Comparison of ENCODE assay signal across 15 cellular contexts in genomic region chr4:140236649-140237160, GRCh38.
A peak's percentile ranks its signal among the peaks of the same experiment; 100 is the strongest.
DNase-seq lines count a peak whose midpoint lies in the region; ATAC-seq, FAIRE-seq and TF ChIP-seq lines count a peak whose summit lies in the region.
"Had no signal": no experiment of that assay in that cellular context is flagged by ENCODE, and none has a peak within 500 bp of the region (broad histone marks: within the 10 kb centered on the region; RNA-seq: fewer than 3 reads in every experiment).

No MANE protein-coding gene starts in this region.

- H4K91ac ChIP-seq in H1 (replicated peaks; ENCODE audit: insufficient read length, low read length): peak overlapping the region; percentile 53

- no peak overlapping the region for H4K5ac ChIP-seq in H1 (ENCODE audit: insufficient read length, low read depth, low read length)

- FAIRE-seq in H1 (lab: Jason Lieb, UNC): no peak

- no peaks in the 10 kb centered on the region for H3K36me3 ChIP-seq in heart left ventricle
- H3K36me3 ChIP-seq in H1 (ENCODE audit: control insufficient read depth in 2 of 4, insufficient read depth in 4 of 4, low read length in 3 of 4): no peaks in the 10 kb centered on the region
- no peaks in the 10 kb centered on the region for H3K36me3 ChIP-seq in upper lobe of right lung
- no peaks in the 10 kb centered on the region for H3K36me3 ChIP-seq in H7 (replicated peaks; ENCODE audit: control insufficient read depth, insufficient read depth, low read length)
- H3K36me3 ChIP-seq: adrenal gland, neutrophil had no signal

- TF ChIP-seq CTCF in heart left ventricle (IDR thresholded peaks at IDR 0.05): no peak
- TF ChIP-seq CTCF in H1 (IDR thresholded peaks at IDR 0.05; ENCODE audit: control extremely low read depth in 1 of 3, insufficient read depth in 1 of 3, low read depth in 1 of 3, low read length in 3 of 3): no peak
- no peak for TF ChIP-seq CTCF in nephron (IDR thresholded peaks at IDR 0.05; ENCODE audit: unreplicated experiment in 3 of 3)
- TF ChIP-seq CTCF in upper lobe of right lung (IDR thresholded peaks at IDR 0.05): no peak

- no peak overlapping the region for H2BK5ac ChIP-seq in H1 (ENCODE audit: low read depth, low read length)

- H3K18ac ChIP-seq in H1 (ENCODE audit: extremely low read depth, low read length): 0 out of 2 replicates have a peak overlapping the region, but pooled peaks have one; percentile 13

- no peak overlapping the region for H3K14ac ChIP-seq in H1 (ENCODE audit: insufficient read length)

- POLR2A ChIA-PET in H1 (lab: Charles Lee; ENCODE audit: partially characterized antibody): interaction anchor here (1.5 to 4.2 kb wide), 5 partner anchors 9 to 190 kb away, joined by 4 to 25 read pairs (median 18); no protein-coding TSS in a partner anchor

- no peak for TF ChIP-seq RAD21 in H1 (IDR thresholded peaks at IDR 0.05 in 1 of 2, conservative IDR thresholded peaks at IDR 0.05 in 1 of 2; ENCODE audit: low read depth in 2 of 2, low read length in 2 of 2)

- no peak for TF ChIP-seq EP300 in H1 (IDR thresholded peaks at IDR 0.05; ENCODE audit: borderline replicate concordance in 1 of 2, low read depth in 2 of 2, low read length in 2 of 2)

- no peaks in the 10 kb centered on the region for H3K36me3 Mint-ChIP-seq in nephron (ENCODE audit: low read depth)

- no peaks in the 10 kb centered on the region for H3K79me2 ChIP-seq in H1 (ENCODE audit: control insufficient read depth in 1 of 2, insufficient read depth in 2 of 2, low read length in 2 of 2)

- H4K8ac ChIP-seq in H1 (ENCODE audit: extremely low read depth, insufficient read depth, low read length): no peak overlapping the region

- H3K27ac ChIP-seq in heart left ventricle (peak overlapping the region in 10 of 12 donors; percentile 79 to 92 (median 86)), H1 (ENCODE audit: low read depth, low read length) (no peak overlapping the region), upper lobe of right lung (peak overlapping the region; percentile 74)

- no peak overlapping the region; the same call in 1 of the 2 replicates for H2BK12ac ChIP-seq in H1 (ENCODE audit: low read depth, low read length)

- CTCF ChIA-PET in H1 (lab: Charles Lee; ENCODE audit: partially characterized antibody): interaction anchor here (1.5 to 2.7 kb wide), 7 partner anchors 10 to 429 kb away, joined by 3 to 9 read pairs (median 5); no protein-coding TSS in a partner anchor

- H3K9me3 ChIP-seq in heart left ventricle (no peaks in the 10 kb centered on the region), H1 (ENCODE audit: insufficient read depth in 2 of 2, low read depth in 1 of 2, low read length in 1 of 2) (no peaks in the 10 kb centered on the region), upper lobe of right lung (no peaks in the 10 kb centered on the region)
- H3K9me3 ChIP-seq: adrenal gland, neutrophil had no signal

- no peak overlapping the region; a peak in 1 of 7 replicates for H3K9ac ChIP-seq in H1 (replicated peaks in 1 of 4; ENCODE audit: extremely low read depth in 1 of 4, low read depth in 3 of 4, low read length in 3 of 4)

- no peaks in the 10 kb centered on the region for H3K9me3 Mint-ChIP-seq in nephron

- no peak overlapping the region for H3K4ac ChIP-seq in H1 (replicated peaks; ENCODE audit: insufficient read length, low read depth, low read length)

- WGBS in heart left ventricle, 4 donors: 70 to 79% (median 73%) methylated on average over 8 of the region's 8 CpGs
- WGBS in H1 (ENCODE audit: extremely low coverage in 1 of 2, insufficient coverage in 1 of 2, insufficient read length in 1 of 2, insufficient replicate concordance in 2 of 2, low coverage in 1 of 2, low lambda C conversion rate in 2 of 2, missing lambda C conversion rate in 1 of 2), 2 experiments: 85% methylated on average over 8 of the region's 8 CpGs; no CpG with 5 or more reads in 1 of the 2 experiments

- H3K4me1 ChIP-seq in heart left ventricle (peaks cover 0 to 33% (median 26%) of the 10 kb centered on the region in 12 donors), H1 (replicated peaks in 1 of 4; ENCODE audit: control insufficient read depth in 3 of 4, insufficient read depth in 4 of 4, low read length in 3 of 4) (peaks cover 17 to 25% (median 25%) of the 10 kb centered on the region in 4 experiments), upper lobe of right lung (peaks cover 25% of the 10 kb centered on the region)

- no peak overlapping the region for H3K56ac ChIP-seq in H1 (replicated peaks; ENCODE audit: insufficient read length, low read depth, low read length)

- H3K4me2 ChIP-seq in H1 (ENCODE audit: insufficient read depth in 1 of 2, low read depth in 2 of 2, low read length in 2 of 2): peak overlapping the region in 1 of 2 experiments; percentile 72; a peak in 1 of 4 replicates

- no peak overlapping the region for H2AK5ac ChIP-seq in H1 (ENCODE audit: low read depth, low read length)

- peak overlapping the region; percentile 76; the same call in 1 of the 2 replicates for H2BK20ac ChIP-seq in H1 (ENCODE audit: low read length)

- H3K27me3 Mint-ChIP-seq in nephron (ENCODE audit: low read depth): no peaks in the 10 kb centered on the region

- DNase-seq in heart left ventricle: no peak
- DNase-seq in Right ventricle myocardium inferior (ENCODE audit: missing footprints): no peak
- DNase-seq in H1 (ENCODE audit: low read depth in 1 of 2, low spot score in 2 of 2): no peak
- DNase-seq in upper lobe of right lung: no peak
- DNase-seq in NCI-H1048 (lab: John Stamatoyannopoulos, UW): no peak
- DNase-seq in H7: no peak
- DNase-seq: adrenal gland; NCI-H2171; stimulated activated CD4-positive, alpha-beta T cell treated with anti-CD3 and anti-CD28 coated beads, Interleukin-4, amount 100 ng/mL, for 24 hours; T-helper 9 cell had no signal

- peak overlapping the region; percentile 31 for H2BK120ac ChIP-seq in H1 (replicated peaks; ENCODE audit: low read depth, low read length)

- no peaks in the 10 kb centered on the region for H4K20me1 ChIP-seq in H1 (replicated peaks in 1 of 2; ENCODE audit: control insufficient read depth in 1 of 2, insufficient read depth in 2 of 2, low read length in 2 of 2)

- no peak overlapping the region for H3K23ac ChIP-seq in H1 (ENCODE audit: insufficient read length)

- H3K4me3 ChIP-seq in heart left ventricle (peak overlapping the region in 2 of 12 donors; percentile 33 to 37), H1 (ENCODE audit: extremely low read depth in 1 of 4, insufficient read depth in 2 of 4, low read depth in 3 of 4, low read length in 4 of 4) (no peak overlapping the region; a peak in 1 of 8 replicates), upper lobe of right lung (no peak overlapping the region), H7 (ENCODE audit: insufficient read depth, low read depth, low read length) (no peak overlapping the region)
- H3K4me3 ChIP-seq: adrenal gland had no signal

- H3K4me1 Mint-ChIP-seq in nephron: peaks cover 80% of the 10 kb centered on the region

- H3K4me3 Mint-ChIP-seq in nephron: peak overlapping the region; percentile 21 to 72 (median 62)

- no peaks in the 10 kb centered on the region for H3K23me2 ChIP-seq in H1 (ENCODE audit: low read depth, low read length)

- no peak for TF ChIP-seq POLR2A in heart left ventricle (IDR thresholded peaks at IDR 0.05)
- no peak for TF ChIP-seq POLR2A in H1 (IDR thresholded peaks at IDR 0.05; ENCODE audit: control extremely low read depth in 1 of 2, low read depth in 2 of 2, low read length in 2 of 2)

- 0 out of 2 replicates have a peak overlapping the region, but pooled peaks have one; percentile 40 for H2BK15ac ChIP-seq in H1 (ENCODE audit: low read length)

- peak overlapping the region; percentile 95 to 98 (median 97) for H3K27ac Mint-ChIP-seq in nephron

- intact Hi-C loops in heart left ventricle (cut with DNase I): loop anchor here in 7 of 10 donors (5.0 kb wide), 3 partner anchors 79 to 139 kb away; partner anchors contain the start of gene MAML3 (in 5 of the 7)
- intact Hi-C loops in Right ventricle myocardium inferior (cut with DNase I): no loop called here
- intact Hi-C loops in upper lobe of right lung (cut with DNase I): no loop called here

- H3K27me3 ChIP-seq in heart left ventricle (no peaks in the 10 kb centered on the region), H1 (replicated peaks in 1 of 4; ENCODE audit: control insufficient read depth in 3 of 4, extremely low read depth in 1 of 4, insufficient read depth in 3 of 4, low read length in 3 of 4) (no peaks in the 10 kb centered on the region; a peak in 2 of 7 replicates), upper lobe of right lung (no peaks in the 10 kb centered on the region), H7 (ENCODE audit: control insufficient read depth, insufficient read depth, low read length) (no peaks in the 10 kb centered on the region)
- H3K27me3 ChIP-seq: adrenal gland, neutrophil had no signal

- ATAC-seq in heart left ventricle: no peak
- ATAC-seq in Right ventricle myocardium inferior: no peak
- ATAC-seq in upper lobe of right lung: no peak
- no peak for ATAC-seq in GM21360 (IDR thresholded peaks at IDR 0.05; ENCODE audit: unreplicated experiment)
- ATAC-seq: HCT116, Panc1 had no signal

- no peaks in the 10 kb centered on the region for H3K79me1 ChIP-seq in H1 (ENCODE audit: low read depth, low read length)

- no peak overlapping the region for H2AFZ ChIP-seq in H1 (ENCODE audit: low read length)

TF ChIP-seq in H1, 55 proteins besides CTCF, POLR2A, EP300 and RAD21 (continues in another document):
- TF ChIP-seq GTF2F1 (IDR thresholded peaks at IDR 0.05; ENCODE audit: borderline replicate concordance, low read depth, low read length) (no peak), ATF3 (IDR thresholded peaks at IDR 0.05; ENCODE audit: insufficient read depth, low read depth, low read length) (no peak), JUN (IDR thresholded peaks at IDR 0.05; ENCODE audit: low read depth, low read length) (no peak), E2F6 (IDR thresholded peaks at IDR 0.05) (no peak), HDAC2 (IDR thresholded peaks at IDR 0.05; ENCODE audit: borderline replicate concordance in 1 of 2, low read depth in 2 of 2, low read length in 2 of 2) (no peak), CHD1 (IDR thresholded peaks at IDR 0.05; ENCODE audit: low read depth, low read length) (no peak), CHD2 (IDR thresholded peaks at IDR 0.05; ENCODE audit: low read length) (no peak), EZH2 (IDR thresholded peaks at IDR 0.05; ENCODE audit: low read depth, low read length, severe bottlenecking) (no peak)

Comparison
In these comparisons a context has a peak if more than half of its experiments do, and no peak if none do; other contexts are left out.
1. intact Hi-C loops: an anchor here in heart left ventricle (5.0 kb wide); none called in Right ventricle myocardium inferior and upper lobe of right lung.